19 cellular contexts compared by ENCODE assay signal in genomic region chr2:27823135-27823534, GRCh38.
"Had no signal": no experiment of that assay in that cellular context is flagged by ENCODE, and none has a peak within 500 bp of the region (broad histone marks: within the 10 kb centered on the region; RNA-seq: fewer than 3 reads in every experiment).

No MANE protein-coding gene starts in this region.

- H3K4me3 ChIP-seq: hepatocyte, right lobe of liver, spleen, testis had no signal

- H3K4me1 Mint-ChIP-seq: natural killer cell had no signal

- ATAC-seq: effector memory CD8-positive, alpha-beta T cell; natural killer cell; right lobe of liver had no signal

- H3K27ac ChIP-seq: neutrophil, right lobe of liver, spleen, testis had no signal

- H3K36me3 ChIP-seq: neutrophil had no signal

- H3K27me3 ChIP-seq: hepatocyte, neutrophil, right lobe of liver, spleen, testis had no signal

- H3K9me3 Mint-ChIP-seq: effector memory CD8-positive, alpha-beta T cell had no signal

- H3K9me3 ChIP-seq: neutrophil, right lobe of liver, SK-N-SH, testis had no signal

- H3K9ac ChIP-seq: SK-N-SH had no signal

- H3K27ac Mint-ChIP-seq: activated T-cell treated with anti-CD3 and anti-CD28 coated beads, Interleukin-2, amount 50 U/mL, for 24 hours; effector memory CD8-positive, alpha-beta T cell; natural killer cell; stimulated activated naive CD8-positive, alpha-beta T cell treated with anti-CD3 and anti-CD28 coated beads, Interleukin-15, Interleukin-2, amounts not matched to agents 100 ng/mL and 50 ng/mL, for 24 hours had no signal

- H3K27me3 Mint-ChIP-seq: activated T-cell treated with anti-CD3 and anti-CD28 coated beads, Interleukin-2, amount 50 U/mL, for 24 hours; effector memory CD8-positive, alpha-beta T cell; stimulated activated naive CD8-positive, alpha-beta T cell treated with anti-CD3 and anti-CD28 coated beads, Interleukin-15, Interleukin-2, amounts not matched to agents 100 ng/mL and 50 ng/mL, for 24 hours had no signal

- DNase-seq: activated CD4-positive, alpha-beta T cell treated with anti-CD3 and anti-CD28 coated beads, Interleukin-2, amount 50 U/mL, for 4 hours; activated CD4-positive, CD25-positive, alpha-beta regulatory T cell treated with anti-CD3 and anti-CD28 coated beads, Interleukin-2, amount 50 U/mL, for 72 hours; activated effector memory CD4-positive, alpha-beta T cell treated with Interleukin-2 at 50 U/mL for 16 hours; activated naive CD4-positive, alpha-beta T cell treated with anti-CD3 and anti-CD28 coated beads, Interleukin-2, amount 50 U/mL, for 16 hours; activated T-cell treated with anti-CD3 and anti-CD28 coated beads, Interleukin-2, amount 50 U/mL, for 24 hours; central memory CD4-positive, alpha-beta T cell; effector memory CD8-positive, alpha-beta T cell; kidney; mesenchymal stem cell; natural killer cell; right lobe of liver; SK-N-SH; spleen; T-helper 1 cell; T1000; testis had no signal

- H3K4me1 ChIP-seq: right lobe of liver, spleen, testis had no signal

- H3K4me3 Mint-ChIP-seq: activated T-cell treated with anti-CD3 and anti-CD28 coated beads, Interleukin-2, amount 50 U/mL, for 24 hours; effector memory CD8-positive, alpha-beta T cell; natural killer cell; stimulated activated naive CD8-positive, alpha-beta T cell treated with anti-CD3 and anti-CD28 coated beads, Interleukin-15, Interleukin-2, amounts not matched to agents 100 ng/mL and 50 ng/mL, for 24 hours had no signal

- H3K4me2 ChIP-seq: hepatocyte, SK-N-SH had no signal
